Comparison of ENCODE assay signal across 19 cellular contexts in genomic region chr2:227058888-227059399, GRCh38.
DNase-seq lines count a peak whose midpoint lies in the region; ATAC-seq, FAIRE-seq and TF ChIP-seq lines count a peak whose summit lies in the region.
"Had no signal": no experiment of that assay in that cellular context is flagged by ENCODE, and none has a peak within 500 bp of the region (broad histone marks: within the 10 kb centered on the region; RNA-seq: fewer than 3 reads in every experiment).

No MANE protein-coding gene starts in this region.

- FAIRE-seq in bronchial epithelial cell (lab: Jason Lieb, UNC) (peak; percentile 60), HepG2 (lab: Jason Lieb, UNC) (no peak), pancreas (lab: Jason Lieb, UNC) (no peak)
- FAIRE-seq: G401.6, GM12892, GM19239 had no signal

- no peaks in the 10 kb centered on the region for H3K4me1 ChIP-seq in HepG2 (ENCODE audit: insufficient read depth, low read length)
- H3K4me1 ChIP-seq in pancreas, result no peaks in the 10 kb centered on the region
- H3K4me1 ChIP-seq in psoas muscle, result no peaks in the 10 kb centered on the region

- no peak for TF ChIP-seq CTCF in bronchial epithelial cell (IDR thresholded peaks at IDR 0.05; ENCODE audit: insufficient read depth, low read length, severe bottlenecking)
- no peak for TF ChIP-seq CTCF in HepG2 (CRISPR knock-in tag; IDR thresholded peaks at IDR 0.05)
- no peak for TF ChIP-seq CTCF in pancreas (IDR thresholded peaks at IDR 0.05)
- TF ChIP-seq CTCF in psoas muscle (IDR thresholded peaks at IDR 0.05), result no peak

- TF ChIP-seq RAD21 in HepG2 (CRISPR knock-in tag; IDR thresholded peaks at IDR 0.05), result no peak

- H3K4me3 ChIP-seq in bronchial epithelial cell (ENCODE audit: low read depth, low read length) (no peak overlapping the region), HepG2 (replicated peaks in 1 of 3; ENCODE audit: insufficient read depth in 1 of 3, low read depth in 2 of 3, low read length in 3 of 3) (no peak overlapping the region), pancreas (no peak overlapping the region), psoas muscle (no peak overlapping the region)
- H3K4me3 ChIP-seq: GM23248, HAP-1 had no signal

- H3K27me3 ChIP-seq in bronchial epithelial cell (ENCODE audit: control insufficient read depth, insufficient read depth, low read length) (no peaks in the 10 kb centered on the region), HepG2 (ENCODE audit: control insufficient read depth in 1 of 2, insufficient read depth in 2 of 2, low read length in 2 of 2) (no peaks in the 10 kb centered on the region; a peak in 1 of 5 replicates), pancreas (no peaks in the 10 kb centered on the region), psoas muscle (ENCODE audit: insufficient read depth in 3 of 3, low read length in 2 of 3) (no peaks in the 10 kb centered on the region)

- H3K79me2 ChIP-seq in HepG2 (ENCODE audit: insufficient read depth, low read length), result no peaks in the 10 kb centered on the region

- peak overlapping the region in 2 of 3 donors; percentile 46 to 82 for H3K27ac Mint-ChIP-seq in IgD-negative memory B cell
- H3K27ac Mint-ChIP-seq: CD4-positive, alpha-beta memory T cell; HFFc6 had no signal

- no peaks in the 10 kb centered on the region for H4K20me1 ChIP-seq in HepG2 (ENCODE audit: insufficient read depth, low read length)

- ATAC-seq in HepG2 (no peak), pancreas (peak; percentile 73 to 95 (median 82)), HG03460 (IDR thresholded peaks at IDR 0.05; ENCODE audit: unreplicated experiment) (no peak), psoas muscle (no peak)

- TF ChIP-seq EP300 in HepG2 (IDR thresholded peaks at IDR 0.05; ENCODE audit: low read depth in 2 of 2, low read length in 2 of 2) (no peak), HepG2 (CRISPR knock-in tag; IDR thresholded peaks at IDR 0.05; ENCODE audit: borderline replicate concordance) (no peak)

- no TSS peak for BruUV-seq in HepG2 (replicated peaks; lab: Mats Ljungman, UMichigan)

- H3K36me3 ChIP-seq in bronchial epithelial cell (ENCODE audit: control insufficient read depth, insufficient read depth, low read length) (no peaks in the 10 kb centered on the region), HepG2 (replicated peaks in 1 of 2; ENCODE audit: control insufficient read depth in 1 of 2, insufficient read depth in 2 of 2, low read length in 2 of 2) (no peaks in the 10 kb centered on the region), pancreas (no peaks in the 10 kb centered on the region), psoas muscle (ENCODE audit: insufficient read depth in 1 of 2, low read depth in 1 of 2) (peaks cover 2 to 79% of the 10 kb centered on the region in 2 donors)
- H3K36me3 ChIP-seq: HAP-1 had no signal

- H3K36me3 Mint-ChIP-seq in IgD-negative memory B cell, result peaks cover 9% of the 10 kb centered on the region
- H3K36me3 Mint-ChIP-seq: CD4-positive, alpha-beta memory T cell had no signal

- 49% methylated on average over 5 of the region's 5 CpGs for WGBS in HepG2 (ENCODE audit: low lambda C conversion rate)
- WGBS in pancreas, 2 donors, result 67 to 72% methylated on average over 5 of the region's 5 CpGs
- 88 to 89% (median 89%) methylated on average over 5 of the region's 5 CpGs for WGBS in psoas muscle, 3 donors

- H3K27ac ChIP-seq in HepG2 (ENCODE audit: extremely low read length, insufficient read depth, low read length), result no peak overlapping the region
- H3K27ac ChIP-seq in pancreas, result no peak overlapping the region
- H3K27ac ChIP-seq in psoas muscle, result no peak overlapping the region
- H3K27ac ChIP-seq: GM23248 had no signal

- in situ Hi-C loops in HepG2 (cut with HindIII; ENCODE audit: extremely low pct_ligation_motif_present, low pct_unique_long_range_greater_than_20kb), result no loop called here

- TF ChIP-seq POLR2A in HepG2 (IDR thresholded peaks at IDR 0.05; ENCODE audit: insufficient read depth in 1 of 2, low read depth in 2 of 2, low read length in 2 of 2), result no peak

- H3K4me1 Mint-ChIP-seq in IgD-negative memory B cell, result peaks cover 0 to 10% (median 6%) of the 10 kb centered on the region in 3 donors
- H3K4me1 Mint-ChIP-seq: CD4-positive, alpha-beta memory T cell had no signal

- H3K4me2 ChIP-seq in HepG2 (ENCODE audit: low read depth, low read length), result no peak overlapping the region

- H3K9ac ChIP-seq in HepG2 (ENCODE audit: insufficient read depth, low read depth, low read length), result no peak overlapping the region
- H3K9ac ChIP-seq: GM23248 had no signal

- no peaks in the 10 kb centered on the region for H3K27me3 Mint-ChIP-seq in IgD-negative memory B cell

- DNase-seq in bronchial epithelial cell (ENCODE audit: low read depth) (no peak), HepG2 (ENCODE audit: low spot score) (no peak), pancreas (peak in 3 of 6 donors; percentile 30 to 47 (median 44)), activated gamma-delta T cell (lab: John Stamatoyannopoulos, UW) (no peak), psoas muscle (no peak)
- DNase-seq in activated CD4-positive, CD25-positive, alpha-beta regulatory T cell (lab: John Stamatoyannopoulos, UW), result no peak
- DNase-seq: C1 segment of cervical spinal cord; Calu3; CD4-positive, alpha-beta memory T cell; COR-L47; DND-41; GM23248; HFFc6 had no signal

- no peak overlapping the region for H2AFZ ChIP-seq in HepG2 (ENCODE audit: low read length)
- H2AFZ ChIP-seq: GM23248 had no signal

- intact Hi-C loops in HepG2 (cut with micrococcal nuclease; ENCODE audit: unreplicated experiment) (no loop called here), pancreas (cut with DNase I) (no loop called here), psoas muscle (cut with DNase I) (no loop called here)

- no peak overlapping the region for H3K4me3 Mint-ChIP-seq in IgD-negative memory B cell
- H3K4me3 Mint-ChIP-seq: CD4-positive, alpha-beta memory T cell; HFFc6 had no signal

- H3K9me3 Mint-ChIP-seq in IgD-negative memory B cell, result no peaks in the 10 kb centered on the region
- H3K9me3 Mint-ChIP-seq: HFFc6 had no signal

- POLR2A ChIA-PET in HepG2 (lab: Yijun Ruan, JAX), result no interaction called here

- H3K9me3 ChIP-seq in HepG2 (ENCODE audit: low read length) (no peaks in the 10 kb centered on the region), pancreas (no peaks in the 10 kb centered on the region), psoas muscle (no peaks in the 10 kb centered on the region)
- H3K9me3 ChIP-seq: HAP-1 had no signal

- CTCF ChIA-PET in HepG2 (lab: Yijun Ruan, JAX; ENCODE audit: low intra/inter-chr PET ratio, low total read pairs), result no interaction called here

TF ChIP-seq in HepG2, 621 proteins besides CTCF, POLR2A, EP300 and RAD21 (continues in another document):
- no peak for TF ChIP-seq SOX6 (IDR thresholded peaks at IDR 0.05)
- no peak for TF ChIP-seq SOX6 (CRISPR knock-in tag; IDR thresholded peaks at IDR 0.05)
- TF ChIP-seq ZFP36 (IDR thresholded peaks at IDR 0.05; ENCODE audit: borderline replicate concordance, low read depth, low read length, partially characterized antibody), result no peak
- no peak for TF ChIP-seq ZSCAN29 (CRISPR knock-in tag; conservative IDR thresholded peaks at IDR 0.05)
- no peak for TF ChIP-seq SETDB1 (CRISPR knock-in tag; IDR thresholded peaks at IDR 0.05; ENCODE audit: borderline replicate concordance)
- peak; percentile 94 for TF ChIP-seq ZNF549 (CRISPR knock-in tag; IDR thresholded peaks at IDR 0.05)
- no peak for TF ChIP-seq TRIM24 (CRISPR knock-in tag; IDR thresholded peaks at IDR 0.05)

Comparison
In these comparisons a context has a peak if more than half of its experiments do, and no peak if none do; other contexts are left out.
1. ATAC-seq: peak in pancreas (4 of 4); none in HepG2 (single experiment), HG03460 (single experiment) and psoas muscle (0 of 4).